Comparison of ENCODE assay signal across 16 cellular contexts in genomic region chr12:45214071-45214470, GRCh38. TPM values are rescaled to one million over a fixed set of nuclear protein-coding genes. Genes with fewer than 3 reads are reported as not detected.
DNase-seq lines count a peak whose midpoint lies in the region; ATAC-seq and TF ChIP-seq lines count a peak whose summit lies in the region.
"Had no signal": no experiment of that assay in that cellular context is flagged by ENCODE, and none has a peak within 500 bp of the region (broad histone marks: within the 10 kb centered on the region; RNA-seq: fewer than 3 reads in every experiment).

No MANE protein-coding gene starts in this region.

- H3K9me3 Mint-ChIP-seq in WTC11 (no peaks in the 10 kb centered on the region), naive B cell (no peaks in the 10 kb centered on the region)

- H3K4me1 Mint-ChIP-seq in WTC11 (peaks cover 43% of the 10 kb centered on the region), naive B cell (peaks cover 33 to 61% (median 44%) of the 10 kb centered on the region in 3 donors)

- no peaks in the 10 kb centered on the region for H4K20me1 ChIP-seq in GM23248 (ENCODE audit: insufficient read depth)

- no peaks in the 10 kb centered on the region for H3K27me3 ChIP-seq in ACC112 (ENCODE audit: insufficient read depth, low read length)
- no peaks in the 10 kb centered on the region for H3K27me3 ChIP-seq in GM23248 (replicated peaks; ENCODE audit: insufficient read depth)
- no peaks in the 10 kb centered on the region for H3K27me3 ChIP-seq in right atrium auricular region
- H3K27me3 ChIP-seq: cardiac muscle cell, SJSA1 had no signal

- H3K27ac ChIP-seq in ACC112 (ENCODE audit: low read depth, low read length): no peak overlapping the region
- no peak overlapping the region for H3K27ac ChIP-seq in GM23248
- no peak overlapping the region for H3K27ac ChIP-seq in right atrium auricular region

- H3K9me3 ChIP-seq in GM23248 (ENCODE audit: low read depth) (no peaks in the 10 kb centered on the region), right atrium auricular region (no peaks in the 10 kb centered on the region)
- H3K9me3 ChIP-seq: SJSA1, thoracic aorta had no signal

- in situ Hi-C loops in GM23248 (cut with MboI): no loop called here

- H3K36me3 Mint-ChIP-seq in WTC11: no peaks in the 10 kb centered on the region
- H3K36me3 Mint-ChIP-seq in naive B cell: no peaks in the 10 kb centered on the region

- H3K4me3 ChIP-seq in ACC112 (ENCODE audit: low read depth, low read length): peak overlapping the region; percentile 88
- peak overlapping the region; percentile 95 for H3K4me3 ChIP-seq in GM23248
- H3K4me3 ChIP-seq in right atrium auricular region: no peak overlapping the region

- TF ChIP-seq CTCF in WTC11 (IDR thresholded peaks at IDR 0.05) (no peak), right atrium auricular region (IDR thresholded peaks at IDR 0.05) (no peak)

- H3K79me2 ChIP-seq in ACC112 (ENCODE audit: control insufficient read depth, insufficient read depth, low read length, unreplicated experiment): peaks cover 30% of the 10 kb centered on the region
- H3K79me2 ChIP-seq in GM23248 (ENCODE audit: insufficient read depth): peaks cover 26% of the 10 kb centered on the region

- peak overlapping the region; percentile 96 for H3K4me2 ChIP-seq in GM23248 (ENCODE audit: unreplicated experiment)

- peak overlapping the region; percentile 95 for H3K9ac ChIP-seq in GM23248

- H3K9me2 ChIP-seq in GM23248 (ENCODE audit: insufficient read depth): no peaks in the 10 kb centered on the region

- H2AFZ ChIP-seq in ACC112 (ENCODE audit: low read length, unreplicated experiment): peak overlapping the region; percentile 81
- peak overlapping the region; percentile 92; the same call in 1 of the 2 replicates for H2AFZ ChIP-seq in GM23248

- peaks cover 16% of the 10 kb centered on the region for H3K4me1 ChIP-seq in ACC112 (ENCODE audit: control insufficient read depth, insufficient read depth, low read length, unreplicated experiment)
- H3K4me1 ChIP-seq in GM23248 (ENCODE audit: insufficient read depth): peaks cover 21% of the 10 kb centered on the region
- peaks cover 0 to 22% of the 10 kb centered on the region in 2 donors for H3K4me1 ChIP-seq in right atrium auricular region

- H3K27me3 Mint-ChIP-seq in WTC11 (ENCODE audit: low read depth) (no peaks in the 10 kb centered on the region; the same call in 1 of the 2 replicates), naive B cell (peaks cover 0 to 3% (median 0%) of the 10 kb centered on the region in 3 donors)

- H3K4me3 Mint-ChIP-seq in WTC11 (peak overlapping the region; percentile 100), naive B cell (peak overlapping the region in 5 of 8 donors; percentile 27 to 98 (median 82))

- H3K27ac Mint-ChIP-seq in WTC11 (peak overlapping the region; percentile 4; the same call in 1 of the 2 replicates), naive B cell (peak overlapping the region in 1 of 6 donors; percentile 79)

- H3F3A ChIP-seq in GM23248 (ENCODE audit: insufficient read depth): peaks cover 35% of the 10 kb centered on the region

- DNase-seq in GM23248 (no peak), WTC11 (ENCODE audit: low spot score) (no peak), naive B cell (no peak), right atrium auricular region (ENCODE audit: low spot score) (no peak), NCI-H146 treated with DMSO at 0.1 percent for 48 hours (lab: John Stamatoyannopoulos, UW; ENCODE audit: unreplicated experiment) (no peak), SK-N-DZ (ENCODE audit: low spot score) (no peak)
- DNase-seq: activated naive CD4-positive, alpha-beta T cell; effector CD8-positive, alpha-beta T cell; GOT3; NK-92 treated with Interleukin-12 subunit alpha and Interleukin-12 subunit beta, amount 100 ng/mL, for 24 hours; stimulated activated CD4-positive, alpha-beta T cell treated with anti-CD3 and anti-CD28 coated beads, Interleukin-1b, Interleukin-23, amount 100 ng/mL, for 48 hours had no signal

- CTCF ChIA-PET in WTC11 (lab: Charles Lee): interaction anchor here (0.7 to 1.7 kb wide), 3 partner anchors 31 to 446 kb away, joined by 3 read pairs; no protein-coding TSS in a partner anchor

- H3K36me3 ChIP-seq in ACC112 (ENCODE audit: insufficient read depth, low read length) (no peaks in the 10 kb centered on the region), GM23248 (ENCODE audit: low read depth) (no peaks in the 10 kb centered on the region), right atrium auricular region (no peaks in the 10 kb centered on the region)
- H3K36me3 ChIP-seq: cardiac muscle cell, thoracic aorta had no signal

- POLR2A ChIA-PET in WTC11 (lab: Charles Lee): no interaction called here

- no peak for ATAC-seq in WTC11
- ATAC-seq in naive B cell (ENCODE audit: low read depth in 2 of 2): no peak
- ATAC-seq in HG03469 (IDR thresholded peaks at IDR 0.05; ENCODE audit: unreplicated experiment): no peak

TF ChIP-seq in WTC11, 78 proteins besides CTCF, POLR2A, EP300 and RAD21:
- TF ChIP-seq CBFB (CRISPR knock-in tag; IDR thresholded peaks at IDR 0.05; ENCODE audit: low read depth) (no peak), KAT7 (CRISPR knock-in tag; IDR thresholded peaks at IDR 0.05; ENCODE audit: borderline replicate concordance) (no peak), HMGA2 (CRISPR knock-in tag; IDR thresholded peaks at IDR 0.05) (no peak), ZNF425 (CRISPR knock-in tag; conservative IDR thresholded peaks at IDR 0.05) (no peak), SMAD3 (CRISPR knock-in tag; IDR thresholded peaks at IDR 0.05; ENCODE audit: borderline replicate concordance) (no peak), GRHL2 (CRISPR knock-in tag; IDR thresholded peaks at IDR 0.05; ENCODE audit: insufficient replicate concordance, severe bottlenecking) (no peak), ZNF671 (CRISPR knock-in tag; IDR thresholded peaks at IDR 0.05) (no peak), SOX15 (CRISPR knock-in tag; IDR thresholded peaks at IDR 0.05) (no peak), NR1H2 (CRISPR knock-in tag; IDR thresholded peaks at IDR 0.05) (no peak), JUN (CRISPR knock-in tag; IDR thresholded peaks at IDR 0.05) (no peak), MYBL2 (CRISPR knock-in tag; IDR thresholded peaks at IDR 0.05) (no peak), CDX4 (CRISPR knock-in tag; IDR thresholded peaks at IDR 0.05; ENCODE audit: borderline replicate concordance) (no peak)
- TF ChIP-seq, protein P1, sequence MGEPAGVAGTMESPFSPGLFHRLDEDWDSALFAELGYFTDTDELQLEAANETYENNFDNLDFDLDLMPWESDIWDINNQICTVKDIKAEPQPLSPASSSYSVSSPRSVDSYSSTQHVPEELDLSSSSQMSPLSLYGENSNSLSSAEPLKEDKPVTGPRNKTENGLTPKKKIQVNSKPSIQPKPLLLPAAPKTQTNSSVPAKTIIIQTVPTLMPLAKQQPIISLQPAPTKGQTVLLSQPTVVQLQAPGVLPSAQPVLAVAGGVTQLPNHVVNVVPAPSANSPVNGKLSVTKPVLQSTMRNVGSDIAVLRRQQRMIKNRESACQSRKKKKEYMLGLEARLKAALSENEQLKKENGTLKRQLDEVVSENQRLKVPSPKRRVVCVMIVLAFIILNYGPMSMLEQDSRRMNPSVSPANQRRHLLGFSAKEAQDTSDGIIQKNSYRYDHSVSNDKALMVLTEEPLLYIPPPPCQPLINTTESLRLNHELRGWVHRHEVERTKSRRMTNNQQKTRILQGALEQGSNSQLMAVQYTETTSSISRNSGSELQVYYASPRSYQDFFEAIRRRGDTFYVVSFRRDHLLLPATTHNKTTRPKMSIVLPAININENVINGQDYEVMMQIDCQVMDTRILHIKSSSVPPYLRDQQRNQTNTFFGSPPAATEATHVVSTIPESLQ (CRISPR knock-in tag; IDR thresholded peaks at IDR 0.05): no peak
TF ChIP-seq in WTC11: peak in this region for 0.

RNA-seq across cellular contexts. Expression of gene ANO6, which starts 1.8 kb away (rescaled TPM):
- total RNA-seq in GM23248 (2014; rRNA removed; shearing (Covaris generic)): 65.4 and 75.4 TPM in 2 replicates
- polyA plus RNA-seq in GM23248 (2016; fragmentation: Nextera tagmentation; extraction: Ambion mirVana) (48.4 and 50.1 TPM in 2 replicates), naive B cell (ENCODE audit: low read depth in 6 of 6) (10 to 100 TPM; 13.8 to 26.9 (median 19.3) TPM)
- total RNA-seq in WTC11 (2021) (41.8 to 46.8 TPM (median 44.3 TPM) in 3 replicates), right atrium auricular region (10 to 100 TPM; 48.1 to 49.5 TPM)
- polyA plus RNA-seq in SK-N-DZ (2014; cell fraction: cytosol; rRNA removed): 68.9 and 75.0 TPM in 2 replicates
- 39.3 and 39.6 TPM in 2 replicates for polyA plus RNA-seq in SK-N-DZ (2014; cell fraction: nucleus; rRNA removed)

Comparison
In these comparisons a context has a peak if more than half of its experiments do, and no peak if none do; other contexts are left out.
1. H3K4me3 ChIP-seq: peak in ACC112 (single experiment) and GM23248 (single experiment); none in right atrium auricular region (0 of 2).